ENCODE assay signal across 11 cellular contexts in genomic region chr3:29319262-29319661, GRCh38. TPM values are rescaled to one million over a fixed set of nuclear protein-coding genes. Genes with fewer than 3 reads are reported as not detected.
DNase-seq lines count a peak whose midpoint lies in the region; ATAC-seq and TF ChIP-seq lines count a peak whose summit lies in the region.
"Had no signal": no experiment of that assay in that cellular context is flagged by ENCODE, and none has a peak within 500 bp of the region (broad histone marks: within the 10 kb centered on the region; RNA-seq: fewer than 3 reads in every experiment).

No MANE protein-coding gene starts in this region.

- H3K36me3 Mint-ChIP-seq in T-helper 17 cell (ENCODE audit: low read depth): no peaks in the 10 kb centered on the region

- DNase-seq in thyroid gland: no peak
- no peak for DNase-seq in T-helper 17 cell
- no peak for DNase-seq in SHP77 treated with DMSO at 0.1 percent for 48 hours (lab: John Stamatoyannopoulos, UW)
- DNase-seq: brain microvascular endothelial cell, left cardiac atrium, NCI-H2171 had no signal

- H3K27ac ChIP-seq in thyroid gland: peak overlapping the region in 2 of 3 donors; percentile 53 to 64
- H3K27ac ChIP-seq: brain microvascular endothelial cell had no signal

- H3K4me3 Mint-ChIP-seq in T-helper 17 cell: no peak overlapping the region

- WGBS in thyroid gland, 2 donors: 92 to 94% methylated on average over 4 of the region's 4 CpGs

- intact Hi-C loops in thyroid gland (cut with DNase I): no loop called here

- H3K27ac Mint-ChIP-seq in T-helper 17 cell: no peak overlapping the region

- no peaks in the 10 kb centered on the region for H3K36me3 ChIP-seq in thyroid gland
- H3K36me3 ChIP-seq: brain microvascular endothelial cell had no signal

- peaks cover 47 to 74% of the 10 kb centered on the region in 2 donors for H3K4me1 ChIP-seq in thyroid gland

- H3K9me3 ChIP-seq in thyroid gland (no peaks in the 10 kb centered on the region), T-helper 17 cell (ENCODE audit: control insufficient read depth, low read length, poor library complexity, severe bottlenecking) (no peaks in the 10 kb centered on the region)

- no peak for TF ChIP-seq POLR2A in thyroid gland (IDR thresholded peaks at IDR 0.05)

- no peaks in the 10 kb centered on the region for H3K27me3 ChIP-seq in thyroid gland
- H3K27me3 ChIP-seq: brain microvascular endothelial cell had no signal

- TF ChIP-seq CTCF in thyroid gland (IDR thresholded peaks at IDR 0.05): no peak

- H3K27me3 Mint-ChIP-seq in T-helper 17 cell: no peaks in the 10 kb centered on the region

- H3K4me1 Mint-ChIP-seq in T-helper 17 cell: no peaks in the 10 kb centered on the region

- ATAC-seq in GM19351 (IDR thresholded peaks at IDR 0.05; ENCODE audit: unreplicated experiment) (peak; percentile 81), HG02759 (IDR thresholded peaks at IDR 0.05; ENCODE audit: unreplicated experiment) (peak; percentile 86), HG03520 (IDR thresholded peaks at IDR 0.05; ENCODE audit: unreplicated experiment) (peak; percentile 80), T-helper 17 cell (no peak)
- ATAC-seq in activated CD4-positive, CD25-positive, alpha-beta regulatory T cell treated with anti-CD3 and anti-CD28 coated beads, Interleukin-2, amount 50 U/mL, for 24 hours: no peak
- ATAC-seq: esophagus mucosa, left cardiac atrium had no signal

- no peak overlapping the region for H3K4me3 ChIP-seq in thyroid gland (replicated peaks in 1 of 3)

RNA-seq across cellular contexts. Expression of gene RBMS3, which starts 38.4 kb away (rescaled TPM):
- total RNA-seq in thyroid gland (100 to 1,000 TPM; 116 to 171 (median 152) TPM), T-helper 17 cell (1 to 10 TPM in 1 of 2 donors, under 1 TPM in 1; 0.37 to 1.7 TPM)

Comparison
In these comparisons a context has a peak if more than half of its experiments do, and no peak if none do; other contexts are left out.
1. ATAC-seq: peak in GM19351 (single experiment), HG02759 (single experiment) and HG03520 (single experiment); none in T-helper 17 cell (single experiment) and activated CD4-positive, CD25-positive, alpha-beta regulatory T cell treated with anti-CD3 and anti-CD28 coated beads, Interleukin-2, amount 50 U/mL, for 24 hours (0 of 2).
2. RNA of gene RBMS3, which starts 38.4 kb away (total RNA-seq): 116 to 171 TPM in thyroid gland; 0.37 to 1.7 TPM in T-helper 17 cell; every median in the first group is over 10 times any median in the second.